ENCODE assay signal across 8 cellular contexts in the genomic region with DNA sequence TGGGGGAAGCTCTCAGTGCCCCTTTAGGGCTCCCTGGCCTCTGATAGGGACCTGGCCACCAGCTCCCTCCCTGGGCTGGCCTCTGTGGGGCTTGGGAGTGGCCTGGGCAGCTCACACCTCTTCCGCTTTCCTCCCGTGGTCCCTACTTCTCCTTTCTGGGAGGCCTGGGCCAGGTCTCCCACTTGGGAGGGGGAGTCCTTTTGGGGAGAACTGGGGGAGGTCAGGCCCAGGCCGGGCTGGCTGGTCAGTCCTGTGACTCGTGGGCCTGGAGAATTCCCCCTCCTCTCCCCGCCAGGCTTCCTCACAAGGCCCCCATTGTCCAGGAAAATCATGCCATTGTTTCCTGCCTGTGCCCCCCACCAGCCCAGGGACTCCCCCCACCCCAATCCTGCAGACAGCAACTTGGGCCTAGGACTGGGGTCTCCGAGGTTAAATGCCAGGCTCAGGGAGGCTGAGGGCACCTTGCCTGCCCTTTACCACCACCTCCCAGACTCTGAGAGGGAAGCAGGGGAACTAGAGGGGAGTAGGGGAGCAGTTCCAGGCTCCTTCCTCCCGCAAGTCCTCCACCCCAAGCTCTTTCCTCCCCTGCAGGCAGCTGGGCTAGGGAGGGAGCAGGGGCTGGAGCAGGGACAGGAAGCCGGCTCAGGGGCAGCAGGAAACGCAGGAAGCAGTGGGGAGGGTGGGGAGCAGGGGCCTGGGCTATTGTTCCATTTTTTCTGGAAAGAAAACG. TPM values are rescaled to one million over a fixed set of nuclear protein-coding genes. Genes with fewer than 3 reads are reported as not detected.
DNase-seq lines count a peak whose midpoint lies in the region; ATAC-seq and TF ChIP-seq lines count a peak whose summit lies in the region.

No MANE protein-coding gene starts in this region.

- TF ChIP-seq CTCF in HFF-Myc (IDR thresholded peaks at IDR 0.05; ENCODE audit: low read depth, low read length, missing control alignments), result no peak
- TF ChIP-seq CTCF in activated CD8-positive, alpha-beta T cell treated with anti-CD3 and anti-CD28 coated beads for 36 hours (IDR thresholded peaks at IDR 0.05), result no peak
- TF ChIP-seq CTCF in left ventricle myocardium inferior (IDR thresholded peaks at IDR 0.05; ENCODE audit: borderline replicate concordance), result no peak

- H3K4me1 ChIP-seq in left ventricle myocardium inferior (peaks cover 90% of the 10 kb centered on the region), skeletal muscle satellite cell (ENCODE audit: control insufficient read depth, insufficient read depth, low read length) (peaks cover 57% of the 10 kb centered on the region)

- peak overlapping the region; percentile 9 for H3K9ac ChIP-seq in skeletal muscle satellite cell (ENCODE audit: low read depth, low read length)

- no peaks in the 10 kb centered on the region for H3K9me3 ChIP-seq in left ventricle myocardium inferior (replicated peaks)
- H3K9me3 ChIP-seq in skeletal muscle satellite cell (replicated peaks; ENCODE audit: low read length), result no peaks in the 10 kb centered on the region

- peak overlapping the region; percentile 94 for H3K4me2 ChIP-seq in skeletal muscle satellite cell (ENCODE audit: low read length)

- no peaks in the 10 kb centered on the region for H3K9me3 Mint-ChIP-seq in activated CD8-positive, alpha-beta T cell treated with anti-CD3 and anti-CD28 coated beads for 36 hours

- H3K27ac ChIP-seq in left ventricle myocardium inferior (replicated peaks), result peak overlapping the region; percentile 94

- H3K4me3 ChIP-seq in HFF-Myc (replicated peaks; ENCODE audit: low read depth, low read length), result peak overlapping the region; percentile 76
- peak overlapping the region; percentile 93 for H3K4me3 ChIP-seq in left ventricle myocardium inferior
- peak overlapping the region; percentile 78 for H3K4me3 ChIP-seq in skeletal muscle satellite cell (ENCODE audit: low read length)

- intact Hi-C loops in activated CD8-positive, alpha-beta T cell treated with anti-CD3 and anti-CD28 coated beads for 36 hours (cut with micrococcal nuclease), result no loop called here
- intact Hi-C loops in left ventricle myocardium inferior (cut with micrococcal nuclease), result no loop called here

- H3K27me3 ChIP-seq in left ventricle myocardium inferior (ENCODE audit: low read depth) (no peaks in the 10 kb centered on the region), skeletal muscle satellite cell (ENCODE audit: control insufficient read depth, insufficient read depth, low read length) (no peaks in the 10 kb centered on the region)

- H3K27me3 Mint-ChIP-seq in activated CD8-positive, alpha-beta T cell treated with anti-CD3 and anti-CD28 coated beads for 36 hours, result no peaks in the 10 kb centered on the region

- H3K36me3 ChIP-seq in left ventricle myocardium inferior (peaks cover 57% of the 10 kb centered on the region), skeletal muscle satellite cell (ENCODE audit: insufficient read depth, low read length) (peaks cover 29% of the 10 kb centered on the region)

- no peak for ATAC-seq in activated CD8-positive, alpha-beta T cell treated with anti-CD3 and anti-CD28 coated beads for 36 hours
- ATAC-seq in HG02642 (IDR thresholded peaks at IDR 0.05; ENCODE audit: poor library complexity, unreplicated experiment) (no peak), HG03159 (IDR thresholded peaks at IDR 0.05; ENCODE audit: unreplicated experiment) (no peak), HG03025 (IDR thresholded peaks at IDR 0.05; ENCODE audit: low FRiP score, unreplicated experiment) (no peak)

- H3K36me3 Mint-ChIP-seq in activated CD8-positive, alpha-beta T cell treated with anti-CD3 and anti-CD28 coated beads for 36 hours (ENCODE audit: low read depth), result peaks cover 32% of the 10 kb centered on the region

- H3K4me3 Mint-ChIP-seq in activated CD8-positive, alpha-beta T cell treated with anti-CD3 and anti-CD28 coated beads for 36 hours, result peak overlapping the region; percentile 93

- DNase-seq in HFF-Myc (ENCODE audit: extremely low read depth, low read depth), result no peak
- no peak for DNase-seq in activated CD8-positive, alpha-beta T cell treated with anti-CD3 and anti-CD28 coated beads for 36 hours
- DNase-seq in left ventricle myocardium inferior, result peak; percentile 68
- DNase-seq in effector CD8-positive, alpha-beta T cell (lab: John Stamatoyannopoulos, UW), result no peak

- H3K4me1 Mint-ChIP-seq in activated CD8-positive, alpha-beta T cell treated with anti-CD3 and anti-CD28 coated beads for 36 hours (ENCODE audit: low read depth), result peaks cover 39% of the 10 kb centered on the region

- H3K27ac Mint-ChIP-seq in activated CD8-positive, alpha-beta T cell treated with anti-CD3 and anti-CD28 coated beads for 36 hours, result peak overlapping the region; percentile 55

- CTCF ChIA-PET in activated CD8-positive, alpha-beta T cell treated with anti-CD3 and anti-CD28 coated beads for 36 hours (lab: Charles Lee), result interaction anchor here (1.0 to 6.0 kb wide), 5 partner anchors 17 to 377 kb away, joined by 3 to 47 read pairs (median 4); a partner anchor contains a TSS

- POLR2A ChIA-PET in activated CD8-positive, alpha-beta T cell treated with anti-CD3 and anti-CD28 coated beads for 36 hours (lab: Charles Lee), result interaction anchor here (1.1 to 5.2 kb wide), 5 partner anchors 17 to 111 kb away, joined by 3 to 30 read pairs (median 4); a partner anchor contains a TSS

RNA-seq across cellular contexts. Expression of a gene that starts 2.8 kb away (rescaled TPM):
- total RNA-seq in activated CD8-positive, alpha-beta T cell treated with anti-CD3 and anti-CD28 coated beads for 36 hours, result 10 to 100 TPM; 40.3 to 45.6 TPM
- total RNA-seq in left ventricle myocardium inferior, result 32.4 TPM
- 22.9 and 25.9 TPM in 2 replicates for total RNA-seq in skeletal muscle satellite cell (2012; rRNA removed)

RNA-seq across cellular contexts. Expression of a gene that starts 4.4 kb away (rescaled TPM):
- total RNA-seq in activated CD8-positive, alpha-beta T cell treated with anti-CD3 and anti-CD28 coated beads for 36 hours, result 10 to 100 TPM; 34.3 to 34.4 TPM
- 11.9 TPM for total RNA-seq in left ventricle myocardium inferior
- 29.4 and 33.4 TPM in 2 replicates for total RNA-seq in skeletal muscle satellite cell (2012; rRNA removed)

RNA-seq across cellular contexts. Expression of a gene that starts 15.6 kb away (rescaled TPM):
- total RNA-seq in activated CD8-positive, alpha-beta T cell treated with anti-CD3 and anti-CD28 coated beads for 36 hours, result under 1 TPM in 1 of 2 experiments, not detected in 1; 0.77 TPM
- 0.85 TPM for total RNA-seq in left ventricle myocardium inferior
- total RNA-seq in skeletal muscle satellite cell (2012; rRNA removed), result 0.25 and 0.44 TPM in 2 replicates

RNA-seq across cellular contexts. Expression of a gene that starts 26.7 kb away (rescaled TPM):
- 100 to 1,000 TPM; 172 to 180 TPM for total RNA-seq in activated CD8-positive, alpha-beta T cell treated with anti-CD3 and anti-CD28 coated beads for 36 hours
- 21.0 TPM for total RNA-seq in left ventricle myocardium inferior
- total RNA-seq in skeletal muscle satellite cell (2012; rRNA removed), result 19.2 and 19.3 TPM in 2 replicates

RNA-seq across cellular contexts. Expression of a gene that starts 35.3 kb away (rescaled TPM):
- 10 to 100 TPM; 94.0 to 99.4 TPM for total RNA-seq in activated CD8-positive, alpha-beta T cell treated with anti-CD3 and anti-CD28 coated beads for 36 hours
- 69.5 TPM for total RNA-seq in left ventricle myocardium inferior
- 35.0 and 44.8 TPM in 2 replicates for total RNA-seq in skeletal muscle satellite cell (2012; rRNA removed)
